29 cellular contexts compared by ENCODE assay signal in the genomic region with DNA sequence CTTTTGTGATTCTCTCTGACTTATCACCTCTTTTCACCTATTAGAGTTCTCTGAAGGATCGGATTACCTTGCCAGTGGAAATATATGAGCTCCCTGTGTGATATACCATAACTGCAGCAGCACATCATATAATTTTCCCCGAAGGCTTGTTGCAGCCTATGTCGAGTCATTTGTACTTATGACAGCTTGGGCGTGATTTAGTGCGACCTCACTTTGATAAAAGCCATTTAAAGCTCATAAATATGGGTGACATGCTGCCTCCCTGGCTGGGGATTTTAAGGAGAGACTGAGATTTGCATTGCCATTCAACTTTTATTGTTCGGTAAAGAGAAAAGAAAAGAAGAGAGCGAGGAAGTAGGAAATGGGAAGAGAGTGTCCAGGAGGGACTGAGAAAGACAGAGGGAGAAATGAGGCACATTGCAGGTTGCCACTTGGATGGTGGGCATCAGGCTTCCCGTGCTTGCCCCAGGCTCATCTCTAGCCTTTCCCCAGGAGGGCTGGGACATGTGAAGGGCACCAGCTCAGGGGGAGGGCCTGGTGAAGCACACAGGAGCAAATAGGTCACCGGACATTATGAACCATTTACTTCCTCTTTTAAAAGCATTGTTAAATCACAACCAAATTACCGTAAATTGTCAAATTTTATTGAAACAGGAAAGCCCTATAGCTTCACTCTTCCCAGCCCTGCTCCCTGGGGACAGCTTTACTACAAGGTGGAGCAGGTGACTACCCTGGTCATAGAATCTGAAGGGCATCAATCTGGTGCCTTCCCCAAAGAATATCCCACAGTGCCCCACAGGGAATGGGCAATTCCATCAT.
DNase-seq lines count a peak whose midpoint lies in the region; ATAC-seq and TF ChIP-seq lines count a peak whose summit lies in the region.
"Had no signal": no experiment of that assay in that cellular context is flagged by ENCODE, and none has a peak within 500 bp of the region (broad histone marks: within the 10 kb centered on the region; RNA-seq: fewer than 3 reads in every experiment).

No MANE protein-coding gene starts in this region.

- no peaks in the 10 kb centered on the region for H3K27me3 ChIP-seq in OCI-LY3 (ENCODE audit: low read depth, low read length)
- H3K27me3 ChIP-seq: ascending aorta, BE2C, cardiac muscle cell, colonic mucosa, gastroesophageal sphincter, neural progenitor cell had no signal

- no peaks in the 10 kb centered on the region for H3K27me3 Mint-ChIP-seq in natural killer cell treated with Interleukin-12 subunit alpha and Interleukin-12 subunit beta and Interleukin-15 and Interleukin-18, amount 100 ng/mL, for 72 hours
- H3K27me3 Mint-ChIP-seq in natural killer cell (ENCODE audit: low read depth in 2 of 2), result peaks cover 0 to 2% of the 10 kb centered on the region in 2 donors
- peaks cover 2% of the 10 kb centered on the region for H3K27me3 Mint-ChIP-seq in activated T-helper 1 cell treated with anti-CD3 and anti-CD28 coated beads, Interleukin-12 subunit alpha, Interleukin-12 subunit beta, Interleukin-2, Interleukin-4 antibody, amounts not matched to agents 30 ng/mL and 10 ng/mL and 1 ng/mL, durations not matched to agents 14 hours and 24 hours and 36 hours (ENCODE audit: insufficient read depth)
- H3K27me3 Mint-ChIP-seq: activated CD8-positive, alpha-beta memory T cell treated with anti-CD3 and anti-CD28 coated beads, Interleukin-2, amount 10 ng/mL, durations not matched to agents 7 days and 5 days; stimulated activated naive CD8-positive, alpha-beta T cell treated with anti-CD3 and anti-CD28 coated beads, Interleukin-15, Interleukin-2, amounts not matched to agents 100 ng/mL and 50 ng/mL, for 24 hours had no signal

- H3K27ac Mint-ChIP-seq in natural killer cell treated with Interleukin-12 subunit alpha and Interleukin-12 subunit beta and Interleukin-15 and Interleukin-18, amount 100 ng/mL, for 72 hours, result peak overlapping the region; percentile 77 to 90
- H3K27ac Mint-ChIP-seq in natural killer cell, result peak overlapping the region in 1 of 2 donors; percentile 83
- no peak overlapping the region for H3K27ac Mint-ChIP-seq in activated T-helper 1 cell treated with anti-CD3 and anti-CD28 coated beads, Interleukin-12 subunit alpha, Interleukin-12 subunit beta, Interleukin-2, Interleukin-4 antibody, amounts not matched to agents 30 ng/mL and 10 ng/mL and 1 ng/mL, durations not matched to agents 14 hours and 24 hours and 36 hours
- H3K27ac Mint-ChIP-seq: activated CD8-positive, alpha-beta memory T cell treated with anti-CD3 and anti-CD28 coated beads, Interleukin-2, amount 10 ng/mL, durations not matched to agents 7 days and 5 days; neural progenitor cell; stimulated activated naive CD8-positive, alpha-beta T cell treated with anti-CD3 and anti-CD28 coated beads, Interleukin-15, Interleukin-2, amounts not matched to agents 100 ng/mL and 50 ng/mL, for 24 hours had no signal

- intact Hi-C loops in natural killer cell (cut with micrococcal nuclease), result no loop called here
- intact Hi-C loops in mucosa of descending colon (cut with DNase I, micrococcal nuclease), result no loop called here
- intact Hi-C loops in activated T-helper 1 cell treated with anti-CD3 and anti-CD28 coated beads, Interleukin-12 subunit alpha, Interleukin-12 subunit beta, Interleukin-2, Interleukin-4 antibody, amounts not matched to agents 30 ng/mL and 10 ng/mL and 1 ng/mL, durations not matched to agents 14 hours and 24 hours and 36 hours (cut with micrococcal nuclease), result no loop called here

- peak overlapping the region; percentile 27 for H3K4me2 ChIP-seq in OCI-LY3 (ENCODE audit: low read length)
- H3K4me2 ChIP-seq: neural progenitor cell had no signal

- no peak for TF ChIP-seq CTCF in natural killer cell (IDR thresholded peaks at IDR 0.05)
- TF ChIP-seq CTCF in OCI-LY3 (IDR thresholded peaks at IDR 0.05; ENCODE audit: low read depth, low read length), result no peak
- no peak for TF ChIP-seq CTCF in mucosa of descending colon (IDR thresholded peaks at IDR 0.05)

- ATAC-seq in natural killer cell treated with Interleukin-12 subunit alpha and Interleukin-12 subunit beta and Interleukin-15 and Interleukin-18, amount 100 ng/mL, for 72 hours, result no peak
- ATAC-seq in natural killer cell (no peak), mucosa of descending colon (peak; percentile 55), HG03442 (IDR thresholded peaks at IDR 0.05; ENCODE audit: unreplicated experiment) (no peak)
- ATAC-seq: activated CD8-positive, alpha-beta memory T cell treated with anti-CD3 and anti-CD28 coated beads, Interleukin-2, amount 10 ng/mL, durations not matched to agents 7 days and 5 days; activated T-cell treated with anti-CD3 and anti-CD28 coated beads, Interleukin-2, amount 50 U/mL, for 4 hours; gastroesophageal sphincter; HCT116 had no signal

- no peaks in the 10 kb centered on the region for H3K36me3 Mint-ChIP-seq in natural killer cell treated with Interleukin-12 subunit alpha and Interleukin-12 subunit beta and Interleukin-15 and Interleukin-18, amount 100 ng/mL, for 72 hours
- no peaks in the 10 kb centered on the region for H3K36me3 Mint-ChIP-seq in natural killer cell
- peaks cover 21% of the 10 kb centered on the region for H3K36me3 Mint-ChIP-seq in activated T-helper 1 cell treated with anti-CD3 and anti-CD28 coated beads, Interleukin-12 subunit alpha, Interleukin-12 subunit beta, Interleukin-2, Interleukin-4 antibody, amounts not matched to agents 30 ng/mL and 10 ng/mL and 1 ng/mL, durations not matched to agents 14 hours and 24 hours and 36 hours (ENCODE audit: low read depth)

- H3K4me1 ChIP-seq in OCI-LY3 (ENCODE audit: low read length), result peaks cover 48% of the 10 kb centered on the region
- peaks cover 12% of the 10 kb centered on the region for H3K4me1 ChIP-seq in mucosa of descending colon (ENCODE audit: low read depth)
- H3K4me1 ChIP-seq: BE2C had no signal

- no peaks in the 10 kb centered on the region; the same call in 1 of the 2 replicates for H3K79me2 ChIP-seq in OCI-LY3 (ENCODE audit: low read length)

- peak overlapping the region; percentile 3; the same call in 1 of the 2 replicates for H3K27ac ChIP-seq in OCI-LY3 (ENCODE audit: low read length)
- H3K27ac ChIP-seq: ascending aorta, cardiac muscle cell, colonic mucosa, neural progenitor cell, parathyroid adenoma, skin epidermis, thoracic aorta had no signal

- H2AFZ ChIP-seq in OCI-LY3 (ENCODE audit: low read depth, low read length), result no peak overlapping the region
- H2AFZ ChIP-seq: neural progenitor cell, parathyroid adenoma had no signal

- H3K36me3 ChIP-seq in OCI-LY3 (replicated peaks; ENCODE audit: low read depth, low read length) (peaks cover 4% of the 10 kb centered on the region), mucosa of descending colon (ENCODE audit: low read depth) (no peaks in the 10 kb centered on the region)
- H3K36me3 ChIP-seq: ascending aorta, BE2C, cardiac muscle cell, colonic mucosa, gastroesophageal sphincter, neural progenitor cell, thoracic aorta had no signal

- peaks cover 72 to 79% of the 10 kb centered on the region in 2 donors for H3K4me1 Mint-ChIP-seq in natural killer cell treated with Interleukin-12 subunit alpha and Interleukin-12 subunit beta and Interleukin-15 and Interleukin-18, amount 100 ng/mL, for 72 hours (ENCODE audit: low read depth in 2 of 2)
- H3K4me1 Mint-ChIP-seq in natural killer cell, result peaks cover 69 to 75% of the 10 kb centered on the region in 2 donors
- H3K4me1 Mint-ChIP-seq in activated T-helper 1 cell treated with anti-CD3 and anti-CD28 coated beads, Interleukin-12 subunit alpha, Interleukin-12 subunit beta, Interleukin-2, Interleukin-4 antibody, amounts not matched to agents 30 ng/mL and 10 ng/mL and 1 ng/mL, durations not matched to agents 14 hours and 24 hours and 36 hours (ENCODE audit: low read depth), result peaks cover 46% of the 10 kb centered on the region

- no peak for DNase-seq in natural killer cell treated with Interleukin-12 subunit alpha and Interleukin-12 subunit beta and Interleukin-15 and Interleukin-18, amount 100 ng/mL, for 72 hours (ENCODE audit: low spot score)
- DNase-seq in natural killer cell (no peak), mucosa of descending colon (no peak), islet precursor cell (no peak)
- no peak for DNase-seq in activated T-helper 1 cell treated with anti-CD3 and anti-CD28 coated beads, Interleukin-12 subunit alpha, Interleukin-12 subunit beta, Interleukin-2, Interleukin-4 antibody, amounts not matched to agents 30 ng/mL and 10 ng/mL and 1 ng/mL, durations not matched to agents 14 hours and 24 hours and 36 hours (ENCODE audit: low spot score)
- DNase-seq: activated CD4-positive, CD25-positive, alpha-beta regulatory T cell; activated CD8-positive, alpha-beta memory T cell treated with anti-CD3 and anti-CD28 coated beads, Interleukin-2, amount 10 ng/mL, durations not matched to agents 7 days and 5 days; activated T-cell treated with anti-CD3 and anti-CD28 coated beads, Interleukin-2, amount 50 U/mL, for 4 hours; BE2C; colonic mucosa; DMS53; effector CD4-positive, alpha-beta T cell; NCI-H1092 treated with DMSO at 0.1 percent for 48 hours; NCI-H2029 treated with DMSO at 0.1 percent for 48 hours; NCI-H446 treated with DMSO at 0.1 percent for 48 hours; retina; T1000 had no signal

- H3K4me3 ChIP-seq in OCI-LY3 (ENCODE audit: low read length), result no peak overlapping the region; the same call in 1 of the 2 replicates
- no peak overlapping the region for H3K4me3 ChIP-seq in mucosa of descending colon
- H3K4me3 ChIP-seq: ascending aorta, cardiac muscle cell, colonic mucosa, gastroesophageal sphincter, lung, neural progenitor cell, skin epidermis, thoracic aorta had no signal

- H4K20me1 ChIP-seq in OCI-LY3 (ENCODE audit: insufficient read depth, low read length), result no peaks in the 10 kb centered on the region

- peaks cover 4% of the 10 kb centered on the region for H3K9me3 Mint-ChIP-seq in natural killer cell treated with Interleukin-12 subunit alpha and Interleukin-12 subunit beta and Interleukin-15 and Interleukin-18, amount 100 ng/mL, for 72 hours
- no peaks in the 10 kb centered on the region for H3K9me3 Mint-ChIP-seq in natural killer cell
- H3K9me3 Mint-ChIP-seq in activated T-helper 1 cell treated with anti-CD3 and anti-CD28 coated beads, Interleukin-12 subunit alpha, Interleukin-12 subunit beta, Interleukin-2, Interleukin-4 antibody, amounts not matched to agents 30 ng/mL and 10 ng/mL and 1 ng/mL, durations not matched to agents 14 hours and 24 hours and 36 hours, result peaks cover 5% of the 10 kb centered on the region
- H3K9me3 Mint-ChIP-seq: activated T-cell treated with anti-CD3 and anti-CD28 coated beads, Interleukin-2, amount 50 U/mL, for 4 hours had no signal

- H3K4me3 Mint-ChIP-seq in natural killer cell treated with Interleukin-12 subunit alpha and Interleukin-12 subunit beta and Interleukin-15 and Interleukin-18, amount 100 ng/mL, for 72 hours, result peak overlapping the region; percentile 36
- H3K4me3 Mint-ChIP-seq in natural killer cell, result no peak overlapping the region
- H3K4me3 Mint-ChIP-seq in activated T-helper 1 cell treated with anti-CD3 and anti-CD28 coated beads, Interleukin-12 subunit alpha, Interleukin-12 subunit beta, Interleukin-2, Interleukin-4 antibody, amounts not matched to agents 30 ng/mL and 10 ng/mL and 1 ng/mL, durations not matched to agents 14 hours and 24 hours and 36 hours, result no peak overlapping the region
- H3K4me3 Mint-ChIP-seq: activated CD8-positive, alpha-beta memory T cell treated with anti-CD3 and anti-CD28 coated beads, Interleukin-2, amount 10 ng/mL, durations not matched to agents 7 days and 5 days; activated T-cell treated with anti-CD3 and anti-CD28 coated beads, Interleukin-2, amount 50 U/mL, for 4 hours; neural progenitor cell; stimulated activated naive CD8-positive, alpha-beta T cell treated with anti-CD3 and anti-CD28 coated beads, Interleukin-15, Interleukin-2, amounts not matched to agents 100 ng/mL and 50 ng/mL, for 24 hours had no signal

- H3K9me3 ChIP-seq in OCI-LY3 (ENCODE audit: insufficient read depth, low read length) (no peaks in the 10 kb centered on the region), mucosa of descending colon (no peaks in the 10 kb centered on the region)
- H3K9me3 ChIP-seq: ascending aorta, BE2C, colonic mucosa, gastroesophageal sphincter, thoracic aorta had no signal

- H3K9ac ChIP-seq in OCI-LY3 (ENCODE audit: low read length), result no peak overlapping the region
- H3K9ac ChIP-seq: neural progenitor cell, parathyroid adenoma had no signal
